Comparison of ENCODE assay signal across 1 cellular context in the genomic region with DNA sequence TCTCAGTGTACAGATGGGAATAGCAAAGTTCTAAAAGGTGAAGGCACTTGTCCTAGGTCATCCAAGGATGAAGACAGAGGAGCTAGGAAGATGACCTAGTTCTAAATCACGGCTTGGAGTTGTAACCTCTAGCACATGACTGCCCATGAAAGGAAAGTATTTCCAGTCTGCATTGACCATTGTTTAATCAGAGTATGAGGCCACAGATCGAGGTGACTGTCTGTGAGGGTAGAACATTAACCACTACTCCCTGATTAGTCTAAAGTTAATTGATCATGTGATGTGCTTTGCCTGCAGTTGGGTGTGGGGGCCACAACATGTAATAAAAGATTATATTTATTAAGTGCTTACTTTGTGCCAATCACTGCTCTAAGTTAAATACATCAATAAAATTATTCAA.
TF ChIP-seq lines count a peak whose summit lies in the region.

No MANE protein-coding gene starts in this region.

TF ChIP-seq in H1, 55 proteins besides CTCF, POLR2A, EP300 and RAD21 (continued from another document):
- TF ChIP-seq CHD7 (IDR thresholded peaks at IDR 0.05; ENCODE audit: insufficient replicate concordance, low read length), result no peak
- no peak for TF ChIP-seq HDAC6 (IDR thresholded peaks at IDR 0.05; ENCODE audit: low read depth, low read length)
- no peak for TF ChIP-seq GABPA (IDR thresholded peaks at IDR 0.05; ENCODE audit: borderline replicate concordance, insufficient read depth, low read length)
- no peak for TF ChIP-seq SUZ12 (IDR thresholded peaks at IDR 0.05; ENCODE audit: low read length)
- TF ChIP-seq E2F6 (IDR thresholded peaks at IDR 0.05), result no peak
- no peak for TF ChIP-seq TEAD4 (IDR thresholded peaks at IDR 0.05; ENCODE audit: low read depth, low read length)
- no peak for TF ChIP-seq SRF (IDR thresholded peaks at IDR 0.05; ENCODE audit: low read depth, low read length)
- no peak for TF ChIP-seq RBBP5 (IDR thresholded peaks at IDR 0.05; ENCODE audit: borderline replicate concordance, low read depth, low read length)
